ENCODE assay signal across 9 cellular contexts in genomic region chr11:121557348-121557747, GRCh38.
DNase-seq lines count a peak whose midpoint lies in the region; ATAC-seq and TF ChIP-seq lines count a peak whose summit lies in the region.
"Had no signal": no experiment of that assay in that cellular context is flagged by ENCODE, and none has a peak within 500 bp of the region (broad histone marks: within the 10 kb centered on the region; RNA-seq: fewer than 3 reads in every experiment).

No MANE protein-coding gene starts in this region.

- H3K9me3 ChIP-seq in KOPT-K1 (ENCODE audit: insufficient read depth, low read length, poor library complexity, severe bottlenecking) = no peaks in the 10 kb centered on the region
- H3K9me3 ChIP-seq: tibial nerve had no signal

- no peak overlapping the region for H3K27ac Mint-ChIP-seq in activated T-cell treated with anti-CD3 and anti-CD28 coated beads, Interleukin-2, amount 50 U/mL, for 72 hours
- peak overlapping the region; percentile 62 for H3K27ac Mint-ChIP-seq in stimulated activated naive B cell treated with anti-CD40 and anti-IgM and Interleukin-4, amounts not matched to agents 10 μg/mL and 1 μg/mL and 100 μg/mL, for 72 hours
- H3K27ac Mint-ChIP-seq in osteocyte (ENCODE audit: unreplicated experiment) = no peak overlapping the region

- no peak overlapping the region for H3K4me3 Mint-ChIP-seq in activated T-cell treated with anti-CD3 and anti-CD28 coated beads, Interleukin-2, amount 50 U/mL, for 72 hours
- no peak overlapping the region for H3K4me3 Mint-ChIP-seq in stimulated activated naive B cell treated with anti-CD40 and anti-IgM and Interleukin-4, amounts not matched to agents 10 μg/mL and 1 μg/mL and 100 μg/mL, for 72 hours
- H3K4me3 Mint-ChIP-seq in osteocyte (ENCODE audit: unreplicated experiment) = no peak overlapping the region

- no peaks in the 10 kb centered on the region for H3K27me3 Mint-ChIP-seq in activated T-cell treated with anti-CD3 and anti-CD28 coated beads, Interleukin-2, amount 50 U/mL, for 72 hours (ENCODE audit: low read depth)
- H3K27me3 Mint-ChIP-seq in stimulated activated naive B cell treated with anti-CD40 and anti-IgM and Interleukin-4, amounts not matched to agents 10 μg/mL and 1 μg/mL and 100 μg/mL, for 72 hours = no peaks in the 10 kb centered on the region
- peaks cover 37% of the 10 kb centered on the region for H3K27me3 Mint-ChIP-seq in osteocyte (ENCODE audit: unreplicated experiment)

- no peak for TF ChIP-seq CTCF in osteocyte (IDR thresholded peaks at IDR 0.05)

- DNase-seq in activated T-cell treated with anti-CD3 and anti-CD28 coated beads, Interleukin-2, amount 50 U/mL, for 72 hours = no peak
- DNase-seq in activated T-cell treated with anti-CD3 and anti-CD28 coated beads for 4 hours (no peak), osteocyte (ENCODE audit: extremely low spot score, unreplicated experiment) (no peak), DMS53 (lab: John Stamatoyannopoulos, UW) (no peak)
- DNase-seq in stimulated activated naive B cell treated with anti-CD40 and anti-IgM and Interleukin-4, amounts not matched to agents 10 μg/mL and 1 μg/mL and 100 μg/mL, for 72 hours = no peak

- peak; percentile 45 to 75 for ATAC-seq in activated T-cell treated with anti-CD3 and anti-CD28 coated beads, Interleukin-2, amount 50 U/mL, for 72 hours (replicated peaks in 1 of 2)
- ATAC-seq in HG02623 (IDR thresholded peaks at IDR 0.05; ENCODE audit: unreplicated experiment) = peak; percentile 89
- peak; percentile 89 to 90 for ATAC-seq in stimulated activated naive B cell treated with anti-CD40 and anti-IgM and Interleukin-4, amounts not matched to agents 10 μg/mL and 1 μg/mL and 100 μg/mL, for 72 hours (replicated peaks)
- ATAC-seq in esophagus mucosa = no peak

- no peaks in the 10 kb centered on the region for H3K9me3 Mint-ChIP-seq in activated T-cell treated with anti-CD3 and anti-CD28 coated beads, Interleukin-2, amount 50 U/mL, for 72 hours
- no peaks in the 10 kb centered on the region for H3K9me3 Mint-ChIP-seq in stimulated activated naive B cell treated with anti-CD40 and anti-IgM and Interleukin-4, amounts not matched to agents 10 μg/mL and 1 μg/mL and 100 μg/mL, for 72 hours
- no peaks in the 10 kb centered on the region for H3K9me3 Mint-ChIP-seq in osteocyte (ENCODE audit: unreplicated experiment)

- peaks cover 8 to 25% of the 10 kb centered on the region in 2 donors for H3K36me3 Mint-ChIP-seq in activated T-cell treated with anti-CD3 and anti-CD28 coated beads, Interleukin-2, amount 50 U/mL, for 72 hours (ENCODE audit: insufficient read depth in 2 of 2)
- peaks cover 62 to 73% of the 10 kb centered on the region in 2 donors for H3K36me3 Mint-ChIP-seq in stimulated activated naive B cell treated with anti-CD40 and anti-IgM and Interleukin-4, amounts not matched to agents 10 μg/mL and 1 μg/mL and 100 μg/mL, for 72 hours
- no peaks in the 10 kb centered on the region for H3K36me3 Mint-ChIP-seq in osteocyte (ENCODE audit: unreplicated experiment)

- H3K27ac ChIP-seq in KOPT-K1 (ENCODE audit: low read depth, low read length, poor library complexity, severe bottlenecking) = peak overlapping the region; percentile 48
- H3K27ac ChIP-seq: tibial nerve had no signal

- H3K36me3 ChIP-seq in KOPT-K1 (ENCODE audit: insufficient read depth, low read length) = peaks cover 87% of the 10 kb centered on the region
- H3K36me3 ChIP-seq: tibial nerve had no signal

- H3K4me1 Mint-ChIP-seq in activated T-cell treated with anti-CD3 and anti-CD28 coated beads, Interleukin-2, amount 50 U/mL, for 72 hours (ENCODE audit: low read depth) = peaks cover 44% of the 10 kb centered on the region
- H3K4me1 Mint-ChIP-seq in stimulated activated naive B cell treated with anti-CD40 and anti-IgM and Interleukin-4, amounts not matched to agents 10 μg/mL and 1 μg/mL and 100 μg/mL, for 72 hours = peaks cover 5 to 14% of the 10 kb centered on the region in 2 donors
- H3K4me1 Mint-ChIP-seq in osteocyte (ENCODE audit: unreplicated experiment) = peaks cover 9% of the 10 kb centered on the region
